22 cellular contexts compared by ENCODE assay signal in genomic region chr2:169185711-169186110, GRCh38.
DNase-seq lines count a peak whose midpoint lies in the region; ATAC-seq and TF ChIP-seq lines count a peak whose summit lies in the region.
"Had no signal": no experiment of that assay in that cellular context is flagged by ENCODE, and none has a peak within 500 bp of the region (broad histone marks: within the 10 kb centered on the region; RNA-seq: fewer than 3 reads in every experiment).

No MANE protein-coding gene starts in this region.

- no peak for ATAC-seq in GM18517 (IDR thresholded peaks at IDR 0.05; ENCODE audit: unreplicated experiment)
- ATAC-seq: HCT116, HepG2 had no signal

- peaks cover 8% of the 10 kb centered on the region for H3K27me3 ChIP-seq in left ventricle myocardium inferior (ENCODE audit: low read depth)
- H3K27me3 ChIP-seq: BLaER1, Peyer's patch had no signal

- H3K4me1 ChIP-seq in left ventricle myocardium inferior = no peaks in the 10 kb centered on the region
- H3K4me1 ChIP-seq: Caco-2, Peyer's patch had no signal

- H3K27ac ChIP-seq in left ventricle myocardium inferior (replicated peaks) = no peak overlapping the region
- H3K27ac ChIP-seq: BLaER1, HL-60, Peyer's patch had no signal

- no peak for TF ChIP-seq CTCF in left ventricle myocardium inferior (IDR thresholded peaks at IDR 0.05; ENCODE audit: borderline replicate concordance)

- in situ Hi-C loops in SK-MEL-5 (cut with HindIII; ENCODE audit: low pct_unique_long_range_greater_than_20kb, low sequenced_read_pairs) = no loop called here

- H3K36me3 ChIP-seq in left ventricle myocardium inferior = no peaks in the 10 kb centered on the region
- H3K36me3 ChIP-seq: BLaER1, Peyer's patch had no signal

- no peak overlapping the region for H3K4me3 ChIP-seq in left ventricle myocardium inferior
- H3K4me3 ChIP-seq: BLaER1, Peyer's patch had no signal

- peak; percentile 14 for DNase-seq in Ammon's horn (ENCODE audit: low spot score)
- DNase-seq in SK-MEL-5 (ENCODE audit: low read depth, low spot score) = peak; percentile 64
- peak; percentile 52 for DNase-seq in islet precursor cell
- DNase-seq in putamen (ENCODE audit: low spot score) = peak; percentile 8
- DNase-seq in left ventricle myocardium inferior = no peak
- no peak for DNase-seq in AG20443 (ENCODE audit: low spot score)
- DNase-seq: Caco-2; CD4-positive, alpha-beta T cell; KBM-7; MM.1S; NCI-H1048; NCI-H1417 treated with DMSO at 0.1 percent for 48 hours; NCI-H187; NCI-H2107; NCI-H2227 treated with DMSO at 0.1 percent for 48 hours; NCI-H524; Peyer's patch had no signal

- intact Hi-C loops in left ventricle myocardium inferior (cut with micrococcal nuclease) = no loop called here

- no peaks in the 10 kb centered on the region for H3K9me3 ChIP-seq in left ventricle myocardium inferior (replicated peaks)
- H3K9me3 ChIP-seq: BLaER1, Caco-2, Peyer's patch had no signal

Comparison
In these comparisons a context has a peak if more than half of its experiments do, and no peak if none do; other contexts are left out.
1. DNase-seq: peak in Ammon's horn (single experiment), SK-MEL-5 (single experiment), islet precursor cell (single experiment) and putamen (single experiment); none in left ventricle myocardium inferior (single experiment) and AG20443 (single experiment).